ENCODE assay signal across 11 cellular contexts in the genomic region with DNA sequence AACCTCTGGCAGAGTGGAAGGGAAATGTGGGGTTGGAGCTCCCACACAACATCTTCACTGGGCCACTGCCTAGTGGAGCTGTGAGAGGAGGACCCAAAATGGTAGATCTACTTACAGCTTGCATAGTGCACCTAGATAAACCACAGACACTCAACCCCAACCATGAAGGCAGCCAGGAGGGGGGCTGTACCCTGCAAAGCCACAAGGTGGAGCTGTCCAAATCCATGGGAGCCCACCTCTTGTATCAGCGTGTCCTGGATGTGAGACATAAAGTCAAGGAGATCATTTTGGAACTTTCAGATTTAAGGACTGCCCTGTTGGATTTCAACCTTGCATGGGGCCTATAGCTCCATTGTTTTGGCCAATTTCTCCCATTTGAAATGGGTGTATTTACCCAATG. TPM values are rescaled to one million over a fixed set of nuclear protein-coding genes. Genes with fewer than 3 reads are reported as not detected.
DNase-seq lines count a peak whose midpoint lies in the region; ATAC-seq, FAIRE-seq and TF ChIP-seq lines count a peak whose summit lies in the region.
"Had no signal": no experiment of that assay in that cellular context is flagged by ENCODE, and none has a peak within 500 bp of the region (broad histone marks: within the 10 kb centered on the region; RNA-seq: fewer than 3 reads in every experiment).

No MANE protein-coding gene starts in this region.

- H3K36me3 ChIP-seq in H1 (ENCODE audit: control insufficient read depth in 2 of 4, insufficient read depth in 4 of 4, low read length in 3 of 4): no peaks in the 10 kb centered on the region

- peak; percentile 30 for DNase-seq in activated T-cell treated with anti-CD3 and anti-CD28 coated beads, Interleukin-2, amount 50 U/mL, for 24 hours
- no peak for DNase-seq in activated T-cell treated with anti-CD3 and anti-CD28 coated beads, Interleukin-2, amount 50 U/mL, for 4 hours
- DNase-seq in H1 (ENCODE audit: low read depth in 1 of 2, low spot score in 2 of 2) (peak in 1 of 2 experiments; percentile 86), renal cortical epithelial cell (ENCODE audit: low read depth) (peak; percentile 2), NCI-H345 treated with DMSO at 0.1 percent for 48 hours (lab: John Stamatoyannopoulos, UW; ENCODE audit: unreplicated experiment) (no peak), ureter (ENCODE audit: low spot score) (no peak), LoVo (ENCODE audit: low spot score) (no peak)
- DNase-seq: activated CD8-positive, alpha-beta memory T cell treated with anti-CD3 and anti-CD28 coated beads, Interleukin-2, amount 10 ng/mL, durations not matched to agents 7 days and 5 days; CD4-positive, alpha-beta memory T cell; stimulated activated CD4-positive, alpha-beta T cell treated with anti-CD3 and anti-CD28 coated beads, Interleukin-2, amount 100 ng/mL, for 24 hours had no signal

- no peak for TF ChIP-seq EP300 in H1 (IDR thresholded peaks at IDR 0.05; ENCODE audit: borderline replicate concordance in 1 of 2, low read depth in 2 of 2, low read length in 2 of 2)

- no peak overlapping the region for H3K4ac ChIP-seq in H1 (replicated peaks; ENCODE audit: insufficient read length, low read depth, low read length)

- H4K20me1 ChIP-seq in H1 (replicated peaks in 1 of 2; ENCODE audit: control insufficient read depth in 1 of 2, insufficient read depth in 2 of 2, low read length in 2 of 2): no peaks in the 10 kb centered on the region

- no peak overlapping the region for H2BK120ac ChIP-seq in H1 (replicated peaks; ENCODE audit: low read depth, low read length)

- H2AK5ac ChIP-seq in H1 (ENCODE audit: low read depth, low read length): no peak overlapping the region

- no peak for ATAC-seq in activated T-cell treated with anti-CD3 and anti-CD28 coated beads, Interleukin-2, amount 50 U/mL, for 4 hours
- ATAC-seq: activated CD8-positive, alpha-beta memory T cell treated with anti-CD3 and anti-CD28 coated beads, Interleukin-2, amount 10 ng/mL, durations not matched to agents 7 days and 5 days had no signal

- peak; percentile 72 to 77 for TF ChIP-seq RAD21 in H1 (IDR thresholded peaks at IDR 0.05 in 1 of 2, conservative IDR thresholded peaks at IDR 0.05 in 1 of 2; ENCODE audit: low read depth in 2 of 2, low read length in 2 of 2)

- no peak overlapping the region for H3K18ac ChIP-seq in H1 (ENCODE audit: extremely low read depth, low read length)

- H3K9me3 Mint-ChIP-seq in activated T-cell treated with anti-CD3 and anti-CD28 coated beads, Interleukin-2, amount 50 U/mL, for 24 hours: peaks cover 15% of the 10 kb centered on the region
- H3K9me3 Mint-ChIP-seq in activated T-cell treated with anti-CD3 and anti-CD28 coated beads, Interleukin-2, amount 50 U/mL, for 4 hours: peaks cover 10% of the 10 kb centered on the region

- no peak overlapping the region; the same call in 1 of the 2 replicates for H2AFZ ChIP-seq in H1 (ENCODE audit: low read length)

- no peak overlapping the region for H3K4me3 ChIP-seq in H1 (ENCODE audit: extremely low read depth in 1 of 4, insufficient read depth in 2 of 4, low read depth in 3 of 4, low read length in 4 of 4)

- no peak overlapping the region for H3K14ac ChIP-seq in H1 (ENCODE audit: insufficient read length)

- H4K5ac ChIP-seq in H1 (ENCODE audit: insufficient read length, low read depth, low read length): no peak overlapping the region

- no peaks in the 10 kb centered on the region for H3K79me2 ChIP-seq in H1 (ENCODE audit: control insufficient read depth in 1 of 2, insufficient read depth in 2 of 2, low read length in 2 of 2)

- no peak overlapping the region for H2BK12ac ChIP-seq in H1 (ENCODE audit: low read depth, low read length)

- no peaks in the 10 kb centered on the region for H3K9me3 ChIP-seq in H1 (ENCODE audit: insufficient read depth in 2 of 2, low read depth in 1 of 2, low read length in 1 of 2)

- no peaks in the 10 kb centered on the region for H3K27me3 Mint-ChIP-seq in activated T-cell treated with anti-CD3 and anti-CD28 coated beads, Interleukin-2, amount 50 U/mL, for 24 hours
- peaks cover 3% of the 10 kb centered on the region for H3K27me3 Mint-ChIP-seq in activated T-cell treated with anti-CD3 and anti-CD28 coated beads, Interleukin-2, amount 50 U/mL, for 4 hours (ENCODE audit: low read depth)
- H3K27me3 Mint-ChIP-seq: activated CD8-positive, alpha-beta memory T cell treated with anti-CD3 and anti-CD28 coated beads, Interleukin-2, amount 10 ng/mL, durations not matched to agents 7 days and 5 days; CD4-positive, alpha-beta memory T cell had no signal

- H3K79me1 ChIP-seq in H1 (ENCODE audit: low read depth, low read length): no peaks in the 10 kb centered on the region

- no peak overlapping the region for H2BK5ac ChIP-seq in H1 (ENCODE audit: low read depth, low read length)

- TF ChIP-seq CTCF in LNCAP (IDR thresholded peaks at IDR 0.05): peak; percentile 44; the same call in 1 of the 2 replicates
- peak; percentile 72 to 88 (median 85) for TF ChIP-seq CTCF in H1 (IDR thresholded peaks at IDR 0.05; ENCODE audit: control extremely low read depth in 1 of 3, insufficient read depth in 1 of 3, low read depth in 1 of 3, low read length in 3 of 3)

- FAIRE-seq in H1 (lab: Jason Lieb, UNC): peak; percentile 70

- H3K4me1 Mint-ChIP-seq in activated T-cell treated with anti-CD3 and anti-CD28 coated beads, Interleukin-2, amount 50 U/mL, for 24 hours (ENCODE audit: low read depth): no peaks in the 10 kb centered on the region
- no peaks in the 10 kb centered on the region for H3K4me1 Mint-ChIP-seq in activated T-cell treated with anti-CD3 and anti-CD28 coated beads, Interleukin-2, amount 50 U/mL, for 4 hours (ENCODE audit: low read depth)
- H3K4me1 Mint-ChIP-seq: activated CD8-positive, alpha-beta memory T cell treated with anti-CD3 and anti-CD28 coated beads, Interleukin-2, amount 10 ng/mL, durations not matched to agents 7 days and 5 days; CD4-positive, alpha-beta memory T cell had no signal

- H3K4me3 Mint-ChIP-seq in activated T-cell treated with anti-CD3 and anti-CD28 coated beads, Interleukin-2, amount 50 U/mL, for 24 hours: no peak overlapping the region
- H3K4me3 Mint-ChIP-seq in activated T-cell treated with anti-CD3 and anti-CD28 coated beads, Interleukin-2, amount 50 U/mL, for 4 hours: no peak overlapping the region
- H3K4me3 Mint-ChIP-seq: activated CD8-positive, alpha-beta memory T cell treated with anti-CD3 and anti-CD28 coated beads, Interleukin-2, amount 10 ng/mL, durations not matched to agents 7 days and 5 days; CD4-positive, alpha-beta memory T cell had no signal

- H4K8ac ChIP-seq in H1 (ENCODE audit: extremely low read depth, insufficient read depth, low read length): no peak overlapping the region

- H3K56ac ChIP-seq in H1 (replicated peaks; ENCODE audit: insufficient read length, low read depth, low read length): no peak overlapping the region

- H3K23ac ChIP-seq in H1 (ENCODE audit: insufficient read length): no peak overlapping the region

- H3K36me3 Mint-ChIP-seq in activated T-cell treated with anti-CD3 and anti-CD28 coated beads, Interleukin-2, amount 50 U/mL, for 24 hours (ENCODE audit: low read depth): no peaks in the 10 kb centered on the region
- no peaks in the 10 kb centered on the region for H3K36me3 Mint-ChIP-seq in activated T-cell treated with anti-CD3 and anti-CD28 coated beads, Interleukin-2, amount 50 U/mL, for 4 hours (ENCODE audit: insufficient read depth)

- 0 out of 2 replicates have a peak overlapping the region, but pooled peaks have one; percentile 29 for H2BK15ac ChIP-seq in H1 (ENCODE audit: low read length)

- H3K9ac ChIP-seq in H1 (replicated peaks in 1 of 4; ENCODE audit: extremely low read depth in 1 of 4, low read depth in 3 of 4, low read length in 3 of 4): no peak overlapping the region

- H3K27me3 ChIP-seq in H1 (replicated peaks in 1 of 4; ENCODE audit: control insufficient read depth in 3 of 4, extremely low read depth in 1 of 4, insufficient read depth in 3 of 4, low read length in 3 of 4): no peaks in the 10 kb centered on the region

- H3K4me2 ChIP-seq in H1 (ENCODE audit: insufficient read depth in 1 of 2, low read depth in 2 of 2, low read length in 2 of 2): no peak overlapping the region

- H3K23me2 ChIP-seq in H1 (ENCODE audit: low read depth, low read length): no peaks in the 10 kb centered on the region

- CTCF ChIA-PET in H1 (lab: Charles Lee; ENCODE audit: partially characterized antibody): interaction anchor here (0.7 to 2.4 kb wide), 39 partner anchors 9 to 402 kb away, joined by 3 to 24 read pairs (median 4); no protein-coding TSS in a partner anchor

- POLR2A ChIA-PET in H1 (lab: Charles Lee; ENCODE audit: partially characterized antibody): no interaction called here

- TF ChIP-seq POLR2A in H1 (IDR thresholded peaks at IDR 0.05; ENCODE audit: control extremely low read depth in 1 of 2, low read depth in 2 of 2, low read length in 2 of 2): no peak

- H4K91ac ChIP-seq in H1 (replicated peaks; ENCODE audit: insufficient read length, low read length): no peak overlapping the region

- no peaks in the 10 kb centered on the region for H3K4me1 ChIP-seq in H1 (replicated peaks in 1 of 4; ENCODE audit: control insufficient read depth in 3 of 4, insufficient read depth in 4 of 4, low read length in 3 of 4)

- WGBS in H1 (ENCODE audit: extremely low coverage in 1 of 2, insufficient coverage in 1 of 2, insufficient read length in 1 of 2, insufficient replicate concordance in 2 of 2, low coverage in 1 of 2, low lambda C conversion rate in 2 of 2, missing lambda C conversion rate in 1 of 2), 2 experiments: 33% methylated on average over 1 of the region's 1 CpG; no CpG with 5 or more reads in 1 of the 2 experiments

- no peak overlapping the region for H3K27ac ChIP-seq in H1 (ENCODE audit: low read depth, low read length)

- H3K27ac Mint-ChIP-seq in activated T-cell treated with anti-CD3 and anti-CD28 coated beads, Interleukin-2, amount 50 U/mL, for 24 hours: no peak overlapping the region
- H3K27ac Mint-ChIP-seq: activated CD8-positive, alpha-beta memory T cell treated with anti-CD3 and anti-CD28 coated beads, Interleukin-2, amount 10 ng/mL, durations not matched to agents 7 days and 5 days had no signal

- no peak overlapping the region for H2BK20ac ChIP-seq in H1 (ENCODE audit: low read length)

TF ChIP-seq in H1, 55 proteins besides CTCF, POLR2A, EP300 and RAD21 (continues in another document):
- TF ChIP-seq EZH2 (IDR thresholded peaks at IDR 0.05; ENCODE audit: low read depth, low read length, severe bottlenecking): no peak

RNA-seq across cellular contexts. Expression of a gene that starts 20.9 kb away (rescaled TPM):
- total RNA-seq in activated T-cell treated with anti-CD3 and anti-CD28 coated beads, Interleukin-2, amount 50 U/mL, for 4 hours: under 1 TPM in 1 of 3 donors, not detected in 2; 0.54 TPM
- total RNA-seq in H1 (2021; fragmentation: NEBNext Ultra II Directional; extraction: Animal tissue kit (Norgen Biotek cat#: 25700)): 0.06 TPM in 1 of 2 replicates, not detected in the other
- polyA plus RNA-seq in H1 (2011; rRNA removed): not detected in 2 replicates
- not detected for polyA plus RNA-seq in H1 (2011; cell fraction: cytosol; rRNA removed)
- 0.09 TPM for polyA plus RNA-seq in H1 (2011; cell fraction: nucleus; rRNA removed)
- not detected in 4 replicates for polyA plus RNA-seq in H1 (2012, experiment 1 of 2)
- not detected for polyA plus RNA-seq in H1 (2012, experiment 2 of 2)
- polyA plus RNA-seq in H1 (2013, experiment 1 of 2): 0.02 TPM
- 0.09 TPM for polyA plus RNA-seq in H1 (2013, experiment 2 of 2)
- polyA minus RNA-seq in H1 (2011; rRNA and poly(A)+ RNA removed): 0.09 TPM in 1 of 2 replicates, not detected in the other
- not detected for polyA minus RNA-seq in H1 (2011; cell fraction: cytosol; rRNA and poly(A)+ RNA removed)
- not detected for polyA minus RNA-seq in H1 (2011; cell fraction: nucleus; rRNA and poly(A)+ RNA removed)
- total RNA-seq in renal cortical epithelial cell (under 0.01 and 0.52 TPM in 2 replicates), ureter (133 TPM)

Comparison
In these comparisons a context has a peak if more than half of its experiments do, and no peak if none do; other contexts are left out.
1. DNase-seq: peak in activated T-cell treated with anti-CD3 and anti-CD28 coated beads, Interleukin-2, amount 50 U/mL, for 24 hours (single experiment) and renal cortical epithelial cell (single experiment); none in activated T-cell treated with anti-CD3 and anti-CD28 coated beads, Interleukin-2, amount 50 U/mL, for 4 hours (single experiment), NCI-H345 treated with DMSO at 0.1 percent for 48 hours (single experiment), ureter (single experiment) and LoVo (single experiment).
2. RNA of a gene that starts 20.9 kb away (total RNA-seq): 133 TPM in ureter (single experiment); 0.54 TPM in activated T-cell treated with anti-CD3 and anti-CD28 coated beads, Interleukin-2, amount 50 U/mL, for 4 hours, 0.06 TPM in H1 and under 0.01 to 0.52 TPM in renal cortical epithelial cell; every median in the first group is over 10 times any median in the second.